ENCODE assay signal across 8 cellular contexts in genomic region chr20:10469599-10469998, GRCh38. TPM values are rescaled to one million over a fixed set of nuclear protein-coding genes. Genes with fewer than 3 reads are reported as not detected.
A peak's percentile ranks its signal among the peaks of the same experiment; 100 is the strongest.
DNase-seq lines count a peak whose midpoint lies in the region; ATAC-seq and TF ChIP-seq lines count a peak whose summit lies in the region.

No MANE protein-coding gene starts in this region.

- H3K9me3 ChIP-seq in PC-3 (ENCODE audit: low read length) (no peaks in the 10 kb centered on the region), ectodermal cell (ENCODE audit: control insufficient read depth, low read length) (no peaks in the 10 kb centered on the region)

- peak overlapping the region; percentile 23 for H3K27ac ChIP-seq in PC-3 (ENCODE audit: low read length)
- H3K27ac ChIP-seq in ectodermal cell (ENCODE audit: insufficient read depth, low read depth, low read length, poor library complexity, severe bottlenecking) = peak overlapping the region; percentile 47

- H3K4me1 ChIP-seq in PC-3 (ENCODE audit: insufficient read depth, low read length) = peaks cover 18% of the 10 kb centered on the region
- peaks cover 55% of the 10 kb centered on the region for H3K4me1 ChIP-seq in ectodermal cell (ENCODE audit: control insufficient read depth, insufficient read depth, low read length)

- ATAC-seq in PC-3 (peak; percentile 79), GM21529 (IDR thresholded peaks at IDR 0.05; ENCODE audit: unreplicated experiment) (no peak)

- peaks cover 13% of the 10 kb centered on the region for H3K4me1 Mint-ChIP-seq in activated naive CD4-positive, alpha-beta T cell treated with anti-CD3 and anti-CD28 coated beads, Interleukin-2, amount 10 ng/mL, durations not matched to agents 7 days and 5 days

- POLR2A ChIA-PET in PC-3 (lab: Charles Lee; ENCODE audit: unreplicated experiment) = no interaction called here

- CTCF ChIA-PET in activated naive CD4-positive, alpha-beta T cell treated with anti-CD3 and anti-CD28 coated beads, Interleukin-2, amount 10 ng/mL, durations not matched to agents 7 days and 5 days (lab: Charles Lee) = interaction anchor here (0.7 kb wide), 1 partner anchor 41 kb away, joined by 3 read pairs; no protein-coding TSS in a partner anchor
- CTCF ChIA-PET in PC-3 (lab: Charles Lee) = no interaction called here

- H3K27ac Mint-ChIP-seq in activated naive CD4-positive, alpha-beta T cell treated with anti-CD3 and anti-CD28 coated beads, Interleukin-2, amount 10 ng/mL, durations not matched to agents 7 days and 5 days = no peak overlapping the region

- H3K79me2 ChIP-seq in PC-3 (ENCODE audit: low read length) = peaks cover 5% of the 10 kb centered on the region; the same call in 1 of the 2 replicates

- peak; percentile 79 for TF ChIP-seq CTCF in LNCaP clone FGC (IDR thresholded peaks at IDR 0.05; ENCODE audit: control insufficient read depth, extremely low read depth, insufficient read depth)
- TF ChIP-seq CTCF in PC-3 (conservative IDR thresholded peaks at IDR 0.05; ENCODE audit: low read depth, low read length) = peak; percentile 80

- no peaks in the 10 kb centered on the region for H3K9me2 ChIP-seq in PC-3 (replicated peaks; ENCODE audit: low read length)

- no peaks in the 10 kb centered on the region for H3F3A ChIP-seq in PC-3 (ENCODE audit: low read length, unreplicated experiment)

- H3K27me3 Mint-ChIP-seq in activated naive CD4-positive, alpha-beta T cell treated with anti-CD3 and anti-CD28 coated beads, Interleukin-2, amount 10 ng/mL, durations not matched to agents 7 days and 5 days = no peaks in the 10 kb centered on the region

- H3K36me3 Mint-ChIP-seq in activated naive CD4-positive, alpha-beta T cell treated with anti-CD3 and anti-CD28 coated beads, Interleukin-2, amount 10 ng/mL, durations not matched to agents 7 days and 5 days = peaks cover 9% of the 10 kb centered on the region

- H3K27me3 ChIP-seq in PC-3 (ENCODE audit: low read length) = no peaks in the 10 kb centered on the region
- H3K27me3 ChIP-seq in ectodermal cell (ENCODE audit: control insufficient read depth, insufficient read depth, low read length, poor library complexity, severe bottlenecking) = no peaks in the 10 kb centered on the region

- no peak overlapping the region for H3K4me3 Mint-ChIP-seq in activated naive CD4-positive, alpha-beta T cell treated with anti-CD3 and anti-CD28 coated beads, Interleukin-2, amount 10 ng/mL, durations not matched to agents 7 days and 5 days

- peak overlapping the region; percentile 13; the same call in 1 of the 2 replicates for H3K4me2 ChIP-seq in PC-3 (ENCODE audit: low read length)

- intact Hi-C loops in PC-3 (cut with micrococcal nuclease) (loop anchor here (1.0 to 10.0 kb wide), 8 partner anchors 43 to 1075 kb away; partner anchors contain the start of gene JAG1), posterior vena cava (cut with DNase I) (loop anchor here in 1 of 2 donors (10.0 kb wide), 1 partner anchor 65 kb away; no protein-coding TSS in a partner anchor)

- H3K9me3 Mint-ChIP-seq in activated naive CD4-positive, alpha-beta T cell treated with anti-CD3 and anti-CD28 coated beads, Interleukin-2, amount 10 ng/mL, durations not matched to agents 7 days and 5 days = no peaks in the 10 kb centered on the region

- WGBS in ectodermal cell, 2 experiments = 22 to 27% methylated on average over 6 to 7 of the region's 7 CpGs

- DNase-seq in activated naive CD4-positive, alpha-beta T cell treated with anti-CD3 and anti-CD28 coated beads, Interleukin-2, amount 10 ng/mL, durations not matched to agents 7 days and 5 days = peak; percentile 34
- no peak for DNase-seq in activated naive CD4-positive, alpha-beta T cell (lab: John Stamatoyannopoulos, UW)
- DNase-seq in LNCaP clone FGC (ENCODE audit: low read depth) = peak; percentile 99
- peak; percentile 87 for DNase-seq in PC-3
- DNase-seq in lung microvascular endothelial cell (ENCODE audit: low read depth in 2 of 2) = peak; percentile 90 to 94
- no peak for DNase-seq in posterior vena cava (ENCODE audit: low spot score)

- H3K36me3 ChIP-seq in PC-3 (ENCODE audit: low read depth, low read length) (no peaks in the 10 kb centered on the region), ectodermal cell (ENCODE audit: control insufficient read depth, insufficient read depth, low read length) (no peaks in the 10 kb centered on the region)

- no peaks in the 10 kb centered on the region for H4K20me1 ChIP-seq in PC-3 (ENCODE audit: low read length)

- H3K4me3 ChIP-seq in LNCaP clone FGC (ENCODE audit: low read depth, low read length) (no peak overlapping the region), PC-3 (ENCODE audit: low read length) (no peak overlapping the region), ectodermal cell (ENCODE audit: insufficient read depth, low read depth, low read length) (no peak overlapping the region)

- BruUV-seq in PC-3 (replicated peaks; lab: Mats Ljungman, UMichigan) = no TSS peak

- H2AFZ ChIP-seq in PC-3 (ENCODE audit: low read length) = no peak overlapping the region

- no peak overlapping the region; the same call in 1 of the 2 replicates for H3K9ac ChIP-seq in PC-3 (ENCODE audit: low read length)

RNA-seq across cellular contexts. Expression of gene SLX4IP, which starts 34.5 kb away (rescaled TPM):
- total RNA-seq in PC-3 (2014; rRNA removed) = 6.4 and 7.1 TPM in 2 replicates
- polyA plus RNA-seq in ectodermal cell (2013, experiment 1 of 4) = 8.2 TPM
- 9.0 TPM for polyA plus RNA-seq in ectodermal cell (2013, experiment 2 of 4)
- polyA plus RNA-seq in ectodermal cell (2013, experiment 3 of 4) = 5.6 TPM
- polyA plus RNA-seq in ectodermal cell (2013, experiment 4 of 4) = 6.6 TPM
- 1.7 and 2.6 TPM in 2 replicates for total RNA-seq in lung microvascular endothelial cell
- total RNA-seq in posterior vena cava = 1 to 10 TPM; 1.8 to 3.3 TPM

RNA-seq across cellular contexts. Expression of gene MKKS, which starts 35.6 kb away (rescaled TPM):
- total RNA-seq in PC-3 (2014; rRNA removed) (12.1 and 13.6 TPM in 2 replicates), lung microvascular endothelial cell (3.6 and 3.7 TPM in 2 replicates), posterior vena cava (10 to 100 TPM; 16.1 to 16.9 TPM)
- 30.9 TPM for polyA plus RNA-seq in ectodermal cell (2013, experiment 1 of 4)
- 27.1 TPM for polyA plus RNA-seq in ectodermal cell (2013, experiment 2 of 4)
- polyA plus RNA-seq in ectodermal cell (2013, experiment 3 of 4) = 24.7 TPM
- 30.0 TPM for polyA plus RNA-seq in ectodermal cell (2013, experiment 4 of 4)

Comparison
In these comparisons a context has a peak if more than half of its experiments do, and no peak if none do; other contexts are left out.
1. DNase-seq: peak in activated naive CD4-positive, alpha-beta T cell treated with anti-CD3 and anti-CD28 coated beads, Interleukin-2, amount 10 ng/mL, durations not matched to agents 7 days and 5 days (single experiment), LNCaP clone FGC (single experiment), PC-3 (single experiment) and lung microvascular endothelial cell (2 of 2); none in activated naive CD4-positive, alpha-beta T cell (0 of 4) and posterior vena cava (single experiment).